14 cellular contexts compared by ENCODE assay signal in genomic region chr10:121478590-121478989, GRCh38.
DNase-seq lines count a peak whose midpoint lies in the region; ATAC-seq and TF ChIP-seq lines count a peak whose summit lies in the region.
"Had no signal": no experiment of that assay in that cellular context is flagged by ENCODE, and none has a peak within 500 bp of the region (broad histone marks: within the 10 kb centered on the region; RNA-seq: fewer than 3 reads in every experiment).

No MANE protein-coding gene starts in this region.

- H3K27ac ChIP-seq in mammary epithelial cell (ENCODE audit: insufficient read depth, low read depth, low read length): no peak overlapping the region
- H3K27ac ChIP-seq: 22Rv1, BLaER1 had no signal

- peaks cover 3% of the 10 kb centered on the region for H3K36me3 ChIP-seq in mammary epithelial cell (ENCODE audit: insufficient read depth, low read length)
- H3K36me3 ChIP-seq: BLaER1 had no signal

- H3K9me3 Mint-ChIP-seq in MCF 10A (ENCODE audit: unreplicated experiment) (no peaks in the 10 kb centered on the region), glutamatergic neuron (ENCODE audit: unreplicated experiment) (no peaks in the 10 kb centered on the region)
- no peaks in the 10 kb centered on the region for H3K9me3 Mint-ChIP-seq in activated T-helper 1 cell treated with anti-CD3 and anti-CD28 coated beads, Interleukin-12 subunit alpha, Interleukin-12 subunit beta, Interleukin-2, Interleukin-4 antibody, amounts not matched to agents 30 ng/mL and 10 ng/mL and 1 ng/mL, durations not matched to agents 14 hours and 24 hours and 36 hours
- H3K9me3 Mint-ChIP-seq: CD8-positive, alpha-beta memory T cell had no signal

- H2AFZ ChIP-seq in mammary epithelial cell (ENCODE audit: low read depth, low read length): no peak overlapping the region

- no peak overlapping the region for H3K4me3 ChIP-seq in mammary epithelial cell (replicated peaks in 1 of 3; ENCODE audit: insufficient read depth in 1 of 3, low read depth in 2 of 3, low read length in 3 of 3)
- H3K4me3 ChIP-seq: BLaER1, GM12878, HAP-1 had no signal

- DNase-seq in mammary epithelial cell (no peak), MCF 10A (ENCODE audit: unreplicated experiment) (no peak), SK-N-DZ (ENCODE audit: low spot score) (peak; percentile 87), glutamatergic neuron (no peak), GM19238 (ENCODE audit: insufficient read length, low spot score) (no peak), Right ventricle myocardium superior (no peak)
- no peak for DNase-seq in activated T-helper 1 cell treated with anti-CD3 and anti-CD28 coated beads, Interleukin-12 subunit alpha, Interleukin-12 subunit beta, Interleukin-2, Interleukin-4 antibody, amounts not matched to agents 30 ng/mL and 10 ng/mL and 1 ng/mL, durations not matched to agents 14 hours and 24 hours and 36 hours (ENCODE audit: low spot score)
- DNase-seq: CD8-positive, alpha-beta memory T cell; DMS79; IMR-90 had no signal

- TF ChIP-seq CTCF in mammary epithelial cell (conservative IDR thresholded peaks at IDR 0.05 in 1 of 2, IDR thresholded peaks at IDR 0.05 in 1 of 2; ENCODE audit: extremely low read depth in 1 of 2, insufficient read depth in 1 of 2, low read depth in 1 of 2, low read length in 2 of 2) (no peak), MCF 10A (IDR thresholded peaks at IDR 0.05; ENCODE audit: unreplicated experiment) (no peak), glutamatergic neuron (IDR thresholded peaks at IDR 0.05; ENCODE audit: partially characterized antibody, unreplicated experiment) (no peak)

- no peaks in the 10 kb centered on the region for H4K20me1 ChIP-seq in mammary epithelial cell (ENCODE audit: insufficient read depth, low read length)
- H4K20me1 ChIP-seq: BLaER1 had no signal

- H3K4me1 ChIP-seq in mammary epithelial cell (ENCODE audit: insufficient read depth, low read length): no peaks in the 10 kb centered on the region

- H3K4me3 Mint-ChIP-seq in MCF 10A (ENCODE audit: unreplicated experiment): no peak overlapping the region
- H3K4me3 Mint-ChIP-seq in glutamatergic neuron (ENCODE audit: unreplicated experiment): no peak overlapping the region
- H3K4me3 Mint-ChIP-seq in activated T-helper 1 cell treated with anti-CD3 and anti-CD28 coated beads, Interleukin-12 subunit alpha, Interleukin-12 subunit beta, Interleukin-2, Interleukin-4 antibody, amounts not matched to agents 30 ng/mL and 10 ng/mL and 1 ng/mL, durations not matched to agents 14 hours and 24 hours and 36 hours: no peak overlapping the region
- H3K4me3 Mint-ChIP-seq: CD8-positive, alpha-beta memory T cell had no signal

- POLR2A ChIA-PET in MCF 10A (lab: Yijun Ruan, JAX): interaction anchor here (0.6 kb wide), 1 partner anchor 29 kb away, joined by 3 read pairs; no protein-coding TSS in a partner anchor

- H3K9me3 ChIP-seq in mammary epithelial cell (replicated peaks; ENCODE audit: insufficient read depth, low read length): no peaks in the 10 kb centered on the region
- H3K9me3 ChIP-seq: BLaER1, HAP-1 had no signal

- dilution Hi-C loops in mammary epithelial cell (cut with HindIII; ENCODE audit: low sequenced_read_pairs): no loop called here

- H3K4me2 ChIP-seq in mammary epithelial cell (ENCODE audit: insufficient read depth, low read depth, low read length): no peak overlapping the region
- H3K4me2 ChIP-seq: BLaER1 had no signal

- BruUV-seq in mammary epithelial cell (replicated peaks; lab: Mats Ljungman, UMichigan) (TSS peak; percentile 41), MCF 10A (replicated peaks; lab: Mats Ljungman, UMichigan) (no TSS peak)

- no peaks in the 10 kb centered on the region for H3K36me3 Mint-ChIP-seq in MCF 10A (ENCODE audit: insufficient read depth, unreplicated experiment)
- H3K36me3 Mint-ChIP-seq in glutamatergic neuron (ENCODE audit: unreplicated experiment): no peaks in the 10 kb centered on the region
- H3K36me3 Mint-ChIP-seq in activated T-helper 1 cell treated with anti-CD3 and anti-CD28 coated beads, Interleukin-12 subunit alpha, Interleukin-12 subunit beta, Interleukin-2, Interleukin-4 antibody, amounts not matched to agents 30 ng/mL and 10 ng/mL and 1 ng/mL, durations not matched to agents 14 hours and 24 hours and 36 hours (ENCODE audit: low read depth): no peaks in the 10 kb centered on the region

- no peak for ATAC-seq in Right ventricle myocardium superior (ENCODE audit: poor library complexity)
- ATAC-seq: GM12878 had no signal

- intact Hi-C loops in mammary epithelial cell (cut with micrococcal nuclease) (no loop called here), MCF 10A (cut with micrococcal nuclease) (no loop called here), Right ventricle myocardium superior (cut with DNase I) (no loop called here)
- intact Hi-C loops in activated T-helper 1 cell treated with anti-CD3 and anti-CD28 coated beads, Interleukin-12 subunit alpha, Interleukin-12 subunit beta, Interleukin-2, Interleukin-4 antibody, amounts not matched to agents 30 ng/mL and 10 ng/mL and 1 ng/mL, durations not matched to agents 14 hours and 24 hours and 36 hours (cut with micrococcal nuclease): no loop called here

- H3K27me3 ChIP-seq in mammary epithelial cell (ENCODE audit: insufficient read depth, low read length): no peaks in the 10 kb centered on the region
- H3K27me3 ChIP-seq: BLaER1 had no signal

- H3K4me1 Mint-ChIP-seq in MCF 10A (ENCODE audit: insufficient read depth, unreplicated experiment) (no peaks in the 10 kb centered on the region), glutamatergic neuron (ENCODE audit: low read depth, unreplicated experiment) (peaks cover 6% of the 10 kb centered on the region)
- H3K4me1 Mint-ChIP-seq in activated T-helper 1 cell treated with anti-CD3 and anti-CD28 coated beads, Interleukin-12 subunit alpha, Interleukin-12 subunit beta, Interleukin-2, Interleukin-4 antibody, amounts not matched to agents 30 ng/mL and 10 ng/mL and 1 ng/mL, durations not matched to agents 14 hours and 24 hours and 36 hours (ENCODE audit: low read depth): no peaks in the 10 kb centered on the region
- H3K4me1 Mint-ChIP-seq: CD8-positive, alpha-beta memory T cell had no signal

- H3K27ac Mint-ChIP-seq in MCF 10A (ENCODE audit: low read depth, unreplicated experiment) (no peak overlapping the region), glutamatergic neuron (ENCODE audit: unreplicated experiment) (peak overlapping the region; percentile 43)
- no peak overlapping the region for H3K27ac Mint-ChIP-seq in activated T-helper 1 cell treated with anti-CD3 and anti-CD28 coated beads, Interleukin-12 subunit alpha, Interleukin-12 subunit beta, Interleukin-2, Interleukin-4 antibody, amounts not matched to agents 30 ng/mL and 10 ng/mL and 1 ng/mL, durations not matched to agents 14 hours and 24 hours and 36 hours

- H3K27me3 Mint-ChIP-seq in MCF 10A (ENCODE audit: insufficient read depth, unreplicated experiment) (no peaks in the 10 kb centered on the region), glutamatergic neuron (ENCODE audit: unreplicated experiment) (no peaks in the 10 kb centered on the region)
- no peaks in the 10 kb centered on the region for H3K27me3 Mint-ChIP-seq in activated T-helper 1 cell treated with anti-CD3 and anti-CD28 coated beads, Interleukin-12 subunit alpha, Interleukin-12 subunit beta, Interleukin-2, Interleukin-4 antibody, amounts not matched to agents 30 ng/mL and 10 ng/mL and 1 ng/mL, durations not matched to agents 14 hours and 24 hours and 36 hours (ENCODE audit: insufficient read depth)
- H3K27me3 Mint-ChIP-seq: CD8-positive, alpha-beta memory T cell had no signal

- CTCF ChIA-PET in mammary epithelial cell (lab: Charles Lee; ENCODE audit: low non-redundant PET) (no interaction called here), MCF 10A (lab: Yijun Ruan, JAX) (no interaction called here)

- WGBS in mammary epithelial cell (ENCODE audit: low coverage, missing lambda C conversion rate): 98% methylated on average over 7 of the region's 7 CpGs

- no peak overlapping the region for H3K9ac ChIP-seq in mammary epithelial cell (ENCODE audit: insufficient read depth, low read length)
- H3K9ac ChIP-seq: BLaER1 had no signal

- H3K79me2 ChIP-seq in mammary epithelial cell (ENCODE audit: insufficient read depth, low read length): no peaks in the 10 kb centered on the region

- in situ Hi-C loops in mammary epithelial cell (cut with MboI; ENCODE audit: low sequenced_read_pairs in 2 of 2): no loop called here
